In genomic region chr2:237572021-237572741, GRCh38 we compare ENCODE assay signal across 8 cellular contexts.
A peak's percentile ranks its signal among the peaks of the same experiment; 100 is the strongest.
DNase-seq lines count a peak whose midpoint lies in the region; ATAC-seq lines count a peak whose summit lies in the region.

No MANE protein-coding gene starts in this region.

- no peak overlapping the region for H3K27ac ChIP-seq in mucosa of rectum (ENCODE audit: low read depth in 2 of 2, low read length in 2 of 2)

- no peaks in the 10 kb centered on the region for H3K27me3 ChIP-seq in mucosa of rectum (ENCODE audit: control insufficient read depth in 2 of 2, insufficient read depth in 2 of 2, low read length in 2 of 2)

- H3K9me3 ChIP-seq in mucosa of rectum (ENCODE audit: control insufficient read depth in 2 of 2, low read length in 2 of 2) = no peaks in the 10 kb centered on the region

- peaks cover 6 to 11% of the 10 kb centered on the region in 2 donors for H3K4me1 ChIP-seq in mucosa of rectum (ENCODE audit: control insufficient read depth in 2 of 2, insufficient read depth in 2 of 2, low read length in 2 of 2)

- peaks cover 0 to 3% of the 10 kb centered on the region in 2 donors for H3K36me3 ChIP-seq in mucosa of rectum (ENCODE audit: control insufficient read depth in 2 of 2, insufficient read depth in 2 of 2, low read length in 2 of 2)

- DNase-seq in C1 segment of cervical spinal cord (lab: John Stamatoyannopoulos, UW) (peak in 13 of 14 donors; percentile 7 to 85 (median 68)), HS-27A (ENCODE audit: low read depth) (peak; percentile 2), NOMO-1 (lab: John Stamatoyannopoulos, UW; ENCODE audit: unreplicated experiment in 2 of 2) (peak; percentile 57 to 83), epidermal melanocyte (ENCODE audit: insufficient read length, low spot score) (peak; percentile 99)
- DNase-seq in activated CD8-positive, alpha-beta memory T cell treated with anti-CD3 and anti-CD28 coated beads, Interleukin-2, amount 50 U/mL, for 1 hour (ENCODE audit: extremely low read depth) = peak; percentile 68
- peak; percentile 76 for DNase-seq in stimulated activated CD8-positive, alpha-beta memory T cell treated with anti-CD3 and anti-CD28 coated beads, Interleukin-4, amount 100 ng/mL, for 1 hour (ENCODE audit: low read depth in 2 of 2, low spot score in 1 of 2)

- H3K9ac ChIP-seq in mucosa of rectum (ENCODE audit: low read depth in 1 of 2, low read length in 2 of 2) = no peak overlapping the region

- peak; percentile 86 for ATAC-seq in GM19395 (IDR thresholded peaks at IDR 0.05; ENCODE audit: unreplicated experiment)

- peak overlapping the region; percentile 10 to 14 for H3K4me3 ChIP-seq in mucosa of rectum (ENCODE audit: low read length in 2 of 2)

Comparison
In these comparisons a context has a peak if more than half of its experiments do, and no peak if none do; other contexts are left out.
1. DNase-seq: peak in every context shown above with its lines; median percentile 99 in epidermal melanocyte; 76 in stimulated activated CD8-positive, alpha-beta memory T cell treated with anti-CD3 and anti-CD28 coated beads, Interleukin-4, amount 100 ng/mL, for 1 hour; 70 in NOMO-1; 68 in C1 segment of cervical spinal cord; 68 in activated CD8-positive, alpha-beta memory T cell treated with anti-CD3 and anti-CD28 coated beads, Interleukin-2, amount 50 U/mL, for 1 hour; 2 in HS-27A.